Comparison of ENCODE assay signal across 8 cellular contexts in the genomic region with DNA sequence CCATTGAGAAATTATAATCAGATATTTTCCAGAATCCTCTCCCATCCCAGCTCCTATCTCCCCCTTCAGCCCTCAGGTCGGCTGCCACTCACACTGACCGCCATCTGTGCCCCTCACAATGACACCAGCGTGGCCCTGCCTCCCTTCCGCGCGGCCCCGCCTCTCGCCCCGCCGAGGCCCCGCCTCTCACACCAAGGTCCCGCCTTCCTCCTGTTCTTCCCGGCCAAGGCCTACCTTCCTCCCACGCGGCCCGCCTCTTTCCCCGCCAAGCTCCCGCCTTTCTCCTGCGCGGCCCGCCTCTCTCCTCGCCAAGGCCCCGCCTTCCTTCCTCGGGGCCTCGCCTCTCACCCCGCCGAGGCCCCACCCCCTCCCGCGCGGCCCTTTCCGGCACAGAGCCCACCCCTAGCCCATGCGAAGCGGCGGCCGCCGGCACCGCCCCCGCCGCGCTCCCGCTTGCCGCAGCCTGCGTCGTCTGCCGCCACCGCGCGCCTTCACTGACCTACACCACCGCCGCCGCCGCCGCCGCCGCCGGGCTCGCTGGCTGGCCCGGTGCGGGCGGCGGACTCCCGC. TPM values are rescaled to one million over a fixed set of nuclear protein-coding genes. Genes with fewer than 3 reads are reported as not detected.
DNase-seq lines count a peak whose midpoint lies in the region; ATAC-seq and TF ChIP-seq lines count a peak whose summit lies in the region.

A gene (plus strand): TSS at position 410 of the 570 bp plus-strand sequence. CDS start 261 bp downstream, outside the sequence.

- peak within 1 kb of the TSS; percentile 83 for H3K4me2 ChIP-seq in SU-DHL-6 (ENCODE audit: low read depth, low read length, poor library complexity, severe bottlenecking)
- peak within 1 kb of the TSS; percentile 90 for H3K4me2 ChIP-seq in osteoblast (ENCODE audit: insufficient read depth, low read length)

- intact Hi-C loops in testis (cut with DNase I; ENCODE audit: low total_unique reads), result no loop called here

- H3K4me3 ChIP-seq in SU-DHL-6 (ENCODE audit: insufficient read depth, low read length, poor library complexity, severe bottlenecking) (peak within 1 kb of the TSS; percentile 86), osteoblast (ENCODE audit: insufficient read depth, low read length) (peak within 1 kb of the TSS; percentile 96), testis (peak within 1 kb of the TSS; percentile 84 to 93)

- H3K4me1 Mint-ChIP-seq in activated naive CD8-positive, alpha-beta T cell treated with anti-CD3 and anti-CD28 coated beads for 36 hours, result peaks cover 44% of the 10 kb centered on the region

- peaks cover 44% of the 10 kb centered on the region for H3F3A ChIP-seq in SU-DHL-6 (ENCODE audit: insufficient read depth)

- H3K4me1 ChIP-seq in osteoblast (ENCODE audit: insufficient read depth, low read length), result peaks cover 12% of the 10 kb centered on the region
- H3K4me1 ChIP-seq in testis, result peaks cover 15% of the 10 kb centered on the region

- H3K36me3 Mint-ChIP-seq in activated naive CD8-positive, alpha-beta T cell treated with anti-CD3 and anti-CD28 coated beads for 36 hours, result peaks cover 40% of the 10 kb centered on the region

- TF ChIP-seq POLR2A in testis (IDR thresholded peaks at IDR 0.05), result no peak

- H3K27ac Mint-ChIP-seq in activated naive CD8-positive, alpha-beta T cell treated with anti-CD3 and anti-CD28 coated beads for 36 hours, result peak within 1 kb of the TSS; percentile 94

- no peaks in the 10 kb centered on the region for H3K9me2 ChIP-seq in SU-DHL-6 (replicated peaks; ENCODE audit: insufficient read depth, low read length)

- TF ChIP-seq CTCF in GM10266 (IDR thresholded peaks at IDR 0.05; ENCODE audit: control insufficient read depth, insufficient read depth, low read depth, missing control alignments) (no peak), SU-DHL-6 (IDR thresholded peaks at IDR 0.05; ENCODE audit: insufficient read depth, low read length, poor library complexity, severe bottlenecking) (no peak), osteoblast (IDR thresholded peaks at IDR 0.05; ENCODE audit: extremely low read depth, low read depth, low read length) (no peak), testis (IDR thresholded peaks at IDR 0.05) (no peak)

- H3K27me3 ChIP-seq in SU-DHL-6 (ENCODE audit: low read length), result no peaks in the 10 kb centered on the region
- H3K27me3 ChIP-seq in osteoblast (ENCODE audit: insufficient read depth, low read length), result no peaks in the 10 kb centered on the region
- no peaks in the 10 kb centered on the region for H3K27me3 ChIP-seq in testis

- H2AFZ ChIP-seq in SU-DHL-6 (ENCODE audit: low read depth, low read length, severe bottlenecking) (peak within 1 kb of the TSS; percentile 91), osteoblast (ENCODE audit: low read length) (peak within 1 kb of the TSS; percentile 90)

- peak; percentile 89 for ATAC-seq in HG02763 (IDR thresholded peaks at IDR 0.05; ENCODE audit: unreplicated experiment)

- no peaks in the 10 kb centered on the region for H3K27me3 Mint-ChIP-seq in activated naive CD8-positive, alpha-beta T cell treated with anti-CD3 and anti-CD28 coated beads for 36 hours

- H3K36me3 ChIP-seq in SU-DHL-6 (ENCODE audit: low read length) (peaks cover 29% of the 10 kb centered on the region), osteoblast (ENCODE audit: insufficient read depth, low read length) (peaks cover 23% of the 10 kb centered on the region), testis (ENCODE audit: low read depth, missing control alignments) (no peaks in the 10 kb centered on the region)

- DNase-seq in GM10266 (ENCODE audit: extremely low spot score), result peak; percentile 99
- DNase-seq in NCI-H1417 (lab: John Stamatoyannopoulos, UW), result peak; percentile 98 to 99 (median 98)
- peak; percentile 99 for DNase-seq in activated naive CD8-positive, alpha-beta T cell treated with anti-CD3 and anti-CD28 coated beads for 36 hours
- peak; percentile 99 for DNase-seq in glomerular visceral epithelial cell (ENCODE audit: extremely low spot score)
- DNase-seq in osteoblast (ENCODE audit: insufficient read length, low spot score, missing footprints), result peak; percentile 99
- DNase-seq in testis, result peak; percentile 98

- WGBS in testis, 2 donors, result 1% methylated on average over 42 to 62 of the region's 62 CpGs

- H4K20me1 ChIP-seq in SU-DHL-6 (ENCODE audit: low read depth, low read length), result peaks cover 6% of the 10 kb centered on the region
- peaks cover 13% of the 10 kb centered on the region for H4K20me1 ChIP-seq in osteoblast (ENCODE audit: insufficient read depth, low read length)

- H3K9me3 ChIP-seq in SU-DHL-6 (ENCODE audit: insufficient read depth, low read length) (no peaks in the 10 kb centered on the region), osteoblast (ENCODE audit: low read depth, low read length) (no peaks in the 10 kb centered on the region), testis (no peaks in the 10 kb centered on the region)

- peak within 1 kb of the TSS; percentile 98 for H3K4me3 Mint-ChIP-seq in activated naive CD8-positive, alpha-beta T cell treated with anti-CD3 and anti-CD28 coated beads for 36 hours

- H3K9ac ChIP-seq in SU-DHL-6 (ENCODE audit: low read length), result peak within 1 kb of the TSS; percentile 96

- H3K79me2 ChIP-seq in SU-DHL-6 (ENCODE audit: insufficient read depth, low read length), result peaks cover 36% of the 10 kb centered on the region
- H3K79me2 ChIP-seq in osteoblast (ENCODE audit: insufficient read depth, low read length), result peaks cover 38% of the 10 kb centered on the region

- no peaks in the 10 kb centered on the region for H3K9me3 Mint-ChIP-seq in activated naive CD8-positive, alpha-beta T cell treated with anti-CD3 and anti-CD28 coated beads for 36 hours

- H3K27ac ChIP-seq in SU-DHL-6 (ENCODE audit: low read depth, low read length) (peak within 1 kb of the TSS; percentile 64), osteoblast (ENCODE audit: low read depth, low read length) (peak within 1 kb of the TSS; percentile 75), testis (peak within 1 kb of the TSS; percentile 92 to 96)

RNA-seq across cellular contexts. Expression of the gene that starts here (rescaled TPM):
- 10 to 100 TPM; 51.4 to 52.4 TPM for total RNA-seq in activated naive CD8-positive, alpha-beta T cell treated with anti-CD3 and anti-CD28 coated beads for 36 hours
- total RNA-seq in osteoblast (31.5 and 32.2 TPM in 2 replicates), testis (10 to 100 TPM; 58.3 to 75.4 TPM)
- 63.0 TPM for polyA plus RNA-seq in testis (ENCODE audit: insufficient read depth, low read depth, low replicate concordance)

Comparison
In these comparisons a context has a peak if more than half of its experiments do, and no peak if none do; other contexts are left out.
1. Peak in every context shown above with its lines: DNase-seq, ATAC-seq, H3K4me3 ChIP-seq and H3K27ac ChIP-seq.